In the genomic region with DNA sequence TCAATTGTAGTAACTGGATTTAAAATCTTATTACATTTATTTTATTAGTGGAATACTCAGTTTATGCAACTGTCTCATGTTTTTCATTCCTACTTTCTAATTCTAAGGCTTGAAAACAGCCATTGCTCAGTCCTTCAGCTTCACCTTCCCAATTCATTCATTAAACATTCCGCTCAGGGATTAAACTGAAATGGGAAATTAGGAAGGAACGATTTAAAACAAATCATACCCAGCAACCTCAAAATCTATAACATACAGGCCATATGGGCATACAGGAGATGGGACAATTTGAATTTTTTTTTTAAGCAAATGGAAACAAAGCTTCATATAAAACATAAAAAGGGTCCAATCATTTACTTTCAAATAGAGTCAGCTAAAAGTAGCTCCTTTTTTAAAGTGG, we compare ENCODE assay signal across 8 cellular contexts. TPM values are rescaled to one million over a fixed set of nuclear protein-coding genes. Genes with fewer than 3 reads are reported as not detected.
DNase-seq lines count a peak whose midpoint lies in the region; ATAC-seq and TF ChIP-seq lines count a peak whose summit lies in the region.
"Not testable (repeated sequence)": the region's sequence is repeated elsewhere in the genome, so short reads cannot be mapped to it uniquely, and the experiment has no call there.

No MANE protein-coding gene starts in this region.

- H3K4me3 ChIP-seq in DND-41 (ENCODE audit: low read depth in 1 of 2, low read length in 2 of 2) = peak overlapping the region; percentile 9 to 46; a peak in 3 of 4 replicates
- H3K4me3 ChIP-seq in WI38 (ENCODE audit: low read depth, low read length) = peak overlapping the region; percentile 80
- not testable (repeated sequence) for H3K4me3 ChIP-seq in ascending aorta, right lobe of liver, tibial artery
- peak overlapping the region in 2 of 4 donors; percentile 2 to 20 for H3K4me3 ChIP-seq in esophagus muscularis mucosa
- H3K4me3 ChIP-seq in parathyroid adenoma (ENCODE audit: low read depth, low read length) = peak overlapping the region; percentile 92

- not testable (repeated sequence) for H3K36me3 ChIP-seq in DND-41 (ENCODE audit: insufficient read depth, low read length); KOPT-K1 (ENCODE audit: insufficient read depth, low read length); ascending aorta; esophagus muscularis mucosa; right lobe of liver; parathyroid adenoma (ENCODE audit: control insufficient read depth, insufficient read depth, low read length); tibial artery

- not testable (repeated sequence) for DNase-seq in DND-41; ascending aorta (ENCODE audit: low spot score in 2 of 2); esophagus muscularis mucosa (ENCODE audit: extremely low spot score); right lobe of liver; tibial artery

- H3K27ac ChIP-seq in DND-41 (ENCODE audit: low read length) = peak overlapping the region; percentile 85
- peak overlapping the region; percentile 87 for H3K27ac ChIP-seq in KOPT-K1 (ENCODE audit: low read depth, low read length, poor library complexity, severe bottlenecking)
- peak overlapping the region; percentile 95 to 99 for H3K27ac ChIP-seq in ascending aorta
- peak overlapping the region; percentile 91 to 99 (median 99) for H3K27ac ChIP-seq in esophagus muscularis mucosa (replicated peaks in 1 of 4)
- peak overlapping the region; percentile 19 to 99 (median 59) for H3K27ac ChIP-seq in right lobe of liver
- H3K27ac ChIP-seq in parathyroid adenoma = peak overlapping the region; percentile 97
- peak overlapping the region; percentile 14 to 27 for H3K27ac ChIP-seq in tibial artery

- H3K4me2 ChIP-seq in DND-41 (ENCODE audit: insufficient read depth, low read length) = peak overlapping the region; percentile 85
- peak overlapping the region; percentile 56 for H3K4me2 ChIP-seq in parathyroid adenoma (ENCODE audit: low read length)

- H3K27me3 ChIP-seq in DND-41 (ENCODE audit: insufficient read depth, low read length, poor library complexity); ascending aorta; esophagus muscularis mucosa; right lobe of liver; parathyroid adenoma (ENCODE audit: control insufficient read depth, insufficient read depth, low read length); tibial artery: not testable (repeated sequence)

- peaks cover 58% of the 10 kb centered on the region for H3K4me1 ChIP-seq in DND-41 (ENCODE audit: insufficient read depth, low read length)
- H3K4me1 ChIP-seq in ascending aorta = not testable (repeated sequence)
- H3K4me1 ChIP-seq in esophagus muscularis mucosa = peaks cover 30 to 71% (median 53%) of the 10 kb centered on the region in 4 donors
- H3K4me1 ChIP-seq in right lobe of liver = peaks cover 0 to 49% (median 3%) of the 10 kb centered on the region in 4 donors
- H3K4me1 ChIP-seq in parathyroid adenoma = peaks cover 24% of the 10 kb centered on the region
- peaks cover 0 to 22% (median 2%) of the 10 kb centered on the region in 4 donors for H3K4me1 ChIP-seq in tibial artery

- WGBS in esophagus muscularis mucosa = 46% methylated on average over 2 of the region's 2 CpGs
- WGBS in right lobe of liver (ENCODE audit: insufficient coverage, low coverage, low lambda C conversion rate, missing lambda C conversion rate) = 55% methylated on average over 2 of the region's 2 CpGs

- not testable (repeated sequence) for H2AFZ ChIP-seq in DND-41 (ENCODE audit: low read depth, low read length); parathyroid adenoma

- peak overlapping the region; percentile 99 for H3K9ac ChIP-seq in DND-41 (ENCODE audit: low read depth, low read length)
- H3K9ac ChIP-seq in parathyroid adenoma = not testable (repeated sequence)

- TF ChIP-seq EP300 in esophagus muscularis mucosa (IDR thresholded peaks at IDR 0.05) = not testable (repeated sequence)

- not testable (repeated sequence) for H3K9me3 ChIP-seq in DND-41 (ENCODE audit: insufficient read depth, low read length, severe bottlenecking); KOPT-K1 (ENCODE audit: insufficient read depth, low read length, poor library complexity, severe bottlenecking); ascending aorta; esophagus muscularis mucosa; right lobe of liver; parathyroid adenoma (ENCODE audit: control insufficient read depth, low read length); tibial artery

- peaks cover 84% of the 10 kb centered on the region for H3K79me2 ChIP-seq in DND-41 (ENCODE audit: insufficient read depth, low read length)
- H3K79me2 ChIP-seq in parathyroid adenoma = peaks cover 40% of the 10 kb centered on the region

- not testable (repeated sequence) for TF ChIP-seq CTCF in DND-41 (IDR thresholded peaks at IDR 0.05; ENCODE audit: borderline replicate concordance, extremely low read depth, low read length, poor library complexity, severe bottlenecking); WI38 (IDR thresholded peaks at IDR 0.05; ENCODE audit: low read depth, low read length); ascending aorta (IDR thresholded peaks at IDR 0.05); esophagus muscularis mucosa (IDR thresholded peaks at IDR 0.05); right lobe of liver (IDR thresholded peaks at IDR 0.05); parathyroid adenoma (IDR thresholded peaks at IDR 0.05); tibial artery (IDR thresholded peaks at IDR 0.05)

- H4K20me1 ChIP-seq in DND-41 (ENCODE audit: insufficient read depth, low read length) = not testable (repeated sequence)

- not testable (repeated sequence) for ATAC-seq in DND-41 (ENCODE audit: insufficient read depth, low read depth); right lobe of liver

- not testable (repeated sequence) for TF ChIP-seq POLR2A in esophagus muscularis mucosa (IDR thresholded peaks at IDR 0.05; ENCODE audit: low read depth); right lobe of liver (IDR thresholded peaks at IDR 0.05)

- intact Hi-C loops in ascending aorta (cut with DNase I) = loop anchor here (5.0 to 10.0 kb wide), 3 partner anchors 182 to 755 kb away; no protein-coding TSS in a partner anchor
- intact Hi-C loops in esophagus muscularis mucosa (cut with DNase I); right lobe of liver (cut with DNase I); tibial artery (cut with DNase I; ENCODE audit: low total_unique reads): not testable (repeated sequence)

RNA-seq across cellular contexts. Expression of a gene that starts 3.5 kb away (rescaled TPM):
- 8.9 TPM for total RNA-seq in ascending aorta
- 10 to 100 TPM; 15.4 to 27.3 (median 18.6) TPM for total RNA-seq in esophagus muscularis mucosa
- 10 to 100 TPM; 11.3 to 27.1 (median 15.8) TPM for total RNA-seq in right lobe of liver

Comparison
In these comparisons a context has a peak if more than half of its experiments do, and no peak if none do; other contexts are left out.
1. H3K27ac ChIP-seq: peak in every context shown above with its lines; median percentile 99 in esophagus muscularis mucosa; 97 in ascending aorta; 97 in parathyroid adenoma; 87 in KOPT-K1; 85 in DND-41; 59 in right lobe of liver; 20 in tibial artery.